ENCODE assay signal across 23 cellular contexts in genomic region chr10:121405549-121405948, GRCh38.
DNase-seq lines count a peak whose midpoint lies in the region; ATAC-seq, FAIRE-seq and TF ChIP-seq lines count a peak whose summit lies in the region.
"Had no signal": no experiment of that assay in that cellular context is flagged by ENCODE, and none has a peak within 500 bp of the region (broad histone marks: within the 10 kb centered on the region; RNA-seq: fewer than 3 reads in every experiment).

No MANE protein-coding gene starts in this region.

- DNase-seq in Right ventricle myocardium inferior (ENCODE audit: missing footprints) (no peak), heart right ventricle (no peak), NCI-H446 treated with DMSO at 0.1 percent for 48 hours (lab: John Stamatoyannopoulos, UW) (peak; percentile 82), pancreas (no peak), thyroid gland (no peak), Kasumi-1 (lab: John Stamatoyannopoulos, UW) (no peak), NCI-H1048 (lab: John Stamatoyannopoulos, UW) (no peak)
- DNase-seq: BE2C; CD8-positive, alpha-beta memory T cell; DMS53; GOT3; HCEC 1CT; NCI-H1092 treated with DMSO at 0.1 percent for 48 hours; NCI-H1436 treated with DMSO at 0.1 percent for 48 hours; NCI-H2029; NCI-H526 treated with DMSO at 0.1 percent for 48 hours; SIG-M5 had no signal

- H3K9me3 ChIP-seq in heart right ventricle: no peaks in the 10 kb centered on the region
- no peaks in the 10 kb centered on the region for H3K9me3 ChIP-seq in pancreas
- no peaks in the 10 kb centered on the region for H3K9me3 ChIP-seq in thyroid gland
- H3K9me3 ChIP-seq: BE2C had no signal

- ATAC-seq in Right ventricle myocardium inferior (peak; percentile 34), heart right ventricle (no peak), pancreas (no peak), HG02981 (IDR thresholded peaks at IDR 0.05; ENCODE audit: unreplicated experiment) (no peak)
- ATAC-seq: Panc1 had no signal

- no peaks in the 10 kb centered on the region for H3K36me3 ChIP-seq in heart right ventricle
- H3K36me3 ChIP-seq in pancreas: no peaks in the 10 kb centered on the region
- no peaks in the 10 kb centered on the region for H3K36me3 ChIP-seq in thyroid gland
- H3K36me3 ChIP-seq: BE2C had no signal

- no peak for TF ChIP-seq CTCF in heart right ventricle (IDR thresholded peaks at IDR 0.05)
- TF ChIP-seq CTCF in pancreas (IDR thresholded peaks at IDR 0.05): no peak
- no peak for TF ChIP-seq CTCF in thyroid gland (IDR thresholded peaks at IDR 0.05)

- no peak overlapping the region for H3K4me3 ChIP-seq in heart right ventricle
- no peak overlapping the region for H3K4me3 ChIP-seq in pancreas
- H3K4me3 ChIP-seq in thyroid gland (replicated peaks in 1 of 3): no peak overlapping the region
- H3K4me3 ChIP-seq: SK-N-MC had no signal

- H3K27me3 ChIP-seq in heart right ventricle: no peaks in the 10 kb centered on the region
- no peaks in the 10 kb centered on the region for H3K27me3 ChIP-seq in pancreas
- no peaks in the 10 kb centered on the region for H3K27me3 ChIP-seq in thyroid gland
- H3K27me3 ChIP-seq: BE2C had no signal

- no peak for TF ChIP-seq POLR2A in thyroid gland (IDR thresholded peaks at IDR 0.05)

- intact Hi-C loops in Right ventricle myocardium inferior (cut with DNase I): no loop called here
- intact Hi-C loops in heart right ventricle (cut with DNase I): no loop called here
- intact Hi-C loops in pancreas (cut with DNase I): no loop called here
- intact Hi-C loops in thyroid gland (cut with DNase I): no loop called here

- H3K4me1 ChIP-seq in heart right ventricle: peaks cover 0 to 5% (median 0%) of the 10 kb centered on the region in 9 donors
- H3K4me1 ChIP-seq in pancreas: no peaks in the 10 kb centered on the region
- peaks cover 56% of the 10 kb centered on the region in 2 donors for H3K4me1 ChIP-seq in thyroid gland
- H3K4me1 ChIP-seq: BE2C had no signal

- H3K27ac ChIP-seq in heart right ventricle (no peak overlapping the region), pancreas (peak overlapping the region in 3 of 4 donors; percentile 30 to 71 (median 65)), thyroid gland (peak overlapping the region in 2 of 3 donors; percentile 69 to 79)
- H3K27ac ChIP-seq: 22Rv1, RWPE1, SK-N-MC had no signal

- FAIRE-seq in pancreas (lab: Jason Lieb, UNC): no peak
- FAIRE-seq: G401.6 had no signal

- WGBS in heart right ventricle, 2 donors: 97 to 98% methylated on average over 2 of the region's 2 CpGs
- 82 to 86% methylated on average over 2 of the region's 2 CpGs for WGBS in pancreas, 2 donors
- WGBS in thyroid gland, 2 donors: 92 to 95% methylated on average over 2 of the region's 2 CpGs

Comparison
In these comparisons a context has a peak if more than half of its experiments do, and no peak if none do; other contexts are left out.
1. H3K27ac ChIP-seq: peak in pancreas (3 of 4) and thyroid gland (2 of 3); none in heart right ventricle (0 of 10).